In the genomic region with DNA sequence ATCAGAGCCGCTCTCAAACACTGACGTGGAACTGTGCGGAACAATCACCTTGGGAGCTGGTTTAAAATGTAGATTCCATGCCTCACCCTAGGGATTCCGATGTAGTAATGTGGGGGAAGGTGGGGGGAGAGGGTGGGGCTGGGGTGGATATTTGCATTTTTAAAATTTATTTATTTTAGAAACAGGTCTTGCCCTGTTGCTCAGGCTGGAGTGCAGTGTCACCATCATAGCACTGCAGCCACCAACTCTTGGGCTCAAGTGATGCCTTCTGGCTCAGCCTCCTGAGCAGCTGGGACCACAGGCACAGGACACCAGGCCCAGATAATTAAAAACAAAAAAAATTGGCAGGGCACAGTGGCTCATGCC, we compare ENCODE assay signal across 7 cellular contexts.
DNase-seq lines count a peak whose midpoint lies in the region; ATAC-seq and TF ChIP-seq lines count a peak whose summit lies in the region.
"Not testable (repeated sequence)": the region's sequence is repeated elsewhere in the genome, so short reads cannot be mapped to it uniquely, and the experiment has no call there.

No MANE protein-coding gene starts in this region.

- not testable (repeated sequence) for H3K4me1 ChIP-seq in body of pancreas, heart right ventricle, lower lobe of right lung, psoas muscle, upper lobe of right lung

- not testable (repeated sequence) for H3K4me3 ChIP-seq in body of pancreas, heart right ventricle, lower lobe of right lung, psoas muscle, upper lobe of right lung

- TF ChIP-seq CTCF in body of pancreas (IDR thresholded peaks at IDR 0.05); heart right ventricle (IDR thresholded peaks at IDR 0.05); lower lobe of right lung (IDR thresholded peaks at IDR 0.05); psoas muscle (IDR thresholded peaks at IDR 0.05); upper lobe of right lung (IDR thresholded peaks at IDR 0.05): not testable (repeated sequence)

- not testable (repeated sequence) for H3K36me3 ChIP-seq in body of pancreas (replicated peaks in 1 of 2; ENCODE audit: insufficient read depth in 1 of 2, low read depth in 2 of 2); heart right ventricle; lower lobe of right lung; psoas muscle (ENCODE audit: insufficient read depth in 1 of 2, low read depth in 1 of 2); upper lobe of right lung

- DNase-seq in body of pancreas, Right ventricle myocardium superior, heart right ventricle, left ventricle myocardium superior, lower lobe of right lung, psoas muscle, upper lobe of right lung: not testable (repeated sequence)

- not testable (repeated sequence) for H3K27me3 ChIP-seq in body of pancreas; heart right ventricle; lower lobe of right lung (ENCODE audit: low read depth); psoas muscle (ENCODE audit: insufficient read depth in 3 of 3, low read length in 2 of 3); upper lobe of right lung

- H3K27ac ChIP-seq in body of pancreas, heart right ventricle, lower lobe of right lung, psoas muscle, upper lobe of right lung: not testable (repeated sequence)

- WGBS in body of pancreas, 2 donors = no CpG with 5 or more reads among the region's 4 CpGs
- WGBS in heart right ventricle, 2 donors = no CpG with 5 or more reads among the region's 4 CpGs
- no CpG with 5 or more reads among the region's 4 CpGs for WGBS in psoas muscle, 3 donors

- ATAC-seq in body of pancreas = peak; percentile 9
- ATAC-seq in Right ventricle myocardium superior (ENCODE audit: poor library complexity) = peak; percentile 32
- ATAC-seq in heart right ventricle = peak; percentile 1 to 58 (median 28)
- ATAC-seq in left ventricle myocardium superior = peak; percentile 35
- peak; percentile 72 to 75 for ATAC-seq in lower lobe of right lung
- peak; percentile 36 to 64 (median 56) for ATAC-seq in psoas muscle
- ATAC-seq in upper lobe of right lung = peak; percentile 69

- TF ChIP-seq POLR2A in body of pancreas (IDR thresholded peaks at IDR 0.05) = not testable (repeated sequence)

- not testable (repeated sequence) for H3K9me3 ChIP-seq in body of pancreas, heart right ventricle, lower lobe of right lung, psoas muscle, upper lobe of right lung

- intact Hi-C loops in body of pancreas (cut with DNase I); Right ventricle myocardium superior (cut with DNase I); heart right ventricle (cut with DNase I); left ventricle myocardium superior (cut with micrococcal nuclease); lower lobe of right lung (cut with DNase I); psoas muscle (cut with DNase I); upper lobe of right lung (cut with DNase I): not testable (repeated sequence)

Comparison
In these comparisons a context has a peak if more than half of its experiments do, and no peak if none do; other contexts are left out.
1. ATAC-seq: peak in every context shown above with its lines; median percentile 74 in lower lobe of right lung; 69 in upper lobe of right lung; 56 in psoas muscle; 35 in left ventricle myocardium superior; 32 in Right ventricle myocardium superior; 28 in heart right ventricle; 9 in body of pancreas.